6 cellular contexts compared by ENCODE assay signal in genomic region chr15:40323953-40324937, GRCh38. TPM values are rescaled to one million over a fixed set of nuclear protein-coding genes. Genes with fewer than 3 reads are reported as not detected.
A peak's percentile ranks its signal among the peaks of the same experiment; 100 is the strongest.
DNase-seq lines count a peak whose midpoint lies in the region; ATAC-seq and TF ChIP-seq lines count a peak whose summit lies in the region.

No MANE protein-coding gene starts in this region.

- H3K4me3 Mint-ChIP-seq in progenitor cell of endocrine pancreas (ENCODE audit: low read depth) = peak overlapping the region; percentile 68

- ATAC-seq in GM19035 (IDR thresholded peaks at IDR 0.05; ENCODE audit: unreplicated experiment) (peak; percentile 20), foreskin keratinocyte (no peak)

- H3K27me3 ChIP-seq in HUES64 (ENCODE audit: insufficient read depth, low read length) (peaks cover 30% of the 10 kb centered on the region), foreskin keratinocyte (no peaks in the 10 kb centered on the region)

- no peak overlapping the region for H3K27ac ChIP-seq in HUES64 (ENCODE audit: low read depth, low read length)
- H3K27ac ChIP-seq in foreskin keratinocyte = no peak overlapping the region

- DNase-seq in dermis blood vessel endothelial cell = peak; percentile 48
- DNase-seq in progenitor cell of endocrine pancreas (ENCODE audit: low spot score, unreplicated experiment) = no peak
- DNase-seq in SW 1271 (lab: John Stamatoyannopoulos, UW) = no peak
- DNase-seq in foreskin keratinocyte = no peak

- H3K9me3 Mint-ChIP-seq in progenitor cell of endocrine pancreas (ENCODE audit: low read depth) = peaks cover 4% of the 10 kb centered on the region

- no peaks in the 10 kb centered on the region for H3K4me1 Mint-ChIP-seq in progenitor cell of endocrine pancreas (ENCODE audit: low read depth)

- WGBS in HUES64 = under 1% methylated on average over 101 of the region's 101 CpGs

- H3K36me3 ChIP-seq in HUES64 (ENCODE audit: insufficient read depth, low read length) = no peaks in the 10 kb centered on the region

- H3K27me3 Mint-ChIP-seq in progenitor cell of endocrine pancreas = peaks cover 67% of the 10 kb centered on the region

- peak overlapping the region; percentile 63 for H3K4me3 ChIP-seq in HUES64 (ENCODE audit: low read length)

- TF ChIP-seq CTCF in progenitor cell of endocrine pancreas (IDR thresholded peaks at IDR 0.05; ENCODE audit: unreplicated experiment) (no peak), foreskin keratinocyte (conservative IDR thresholded peaks at IDR 0.05) (no peak)

- H3K4me1 ChIP-seq in HUES64 (ENCODE audit: insufficient read depth, low read length) (peaks cover 51% of the 10 kb centered on the region), foreskin keratinocyte (peaks cover 14% of the 10 kb centered on the region)

- peaks cover 4% of the 10 kb centered on the region for H3K36me3 Mint-ChIP-seq in progenitor cell of endocrine pancreas (ENCODE audit: insufficient read depth)

- H3K9me3 ChIP-seq in HUES64 (ENCODE audit: insufficient read depth, low read depth, low read length) = no peaks in the 10 kb centered on the region

- H3K27ac Mint-ChIP-seq in progenitor cell of endocrine pancreas = no peak overlapping the region

- H3K9ac ChIP-seq in HUES64 (ENCODE audit: low read depth, low read length) = peak overlapping the region; percentile 51

RNA-seq across cellular contexts. Expression of gene INAFM2, which starts 0.8 kb away (rescaled TPM):
- 18.2 TPM for polyA plus RNA-seq in HUES64 (2013, experiment 1 of 2)
- polyA plus RNA-seq in HUES64 (2013, experiment 2 of 2) = 20.2 TPM
- 14.9 and 20.3 TPM in 2 replicates for total RNA-seq in dermis blood vessel endothelial cell
- total RNA-seq in progenitor cell of endocrine pancreas = 12.9 and 14.9 TPM in 2 replicates
- total RNA-seq in foreskin keratinocyte = 15.0 and 17.8 TPM in 2 replicates
- 16.2 and 19.1 TPM in 2 replicates for polyA plus RNA-seq in foreskin keratinocyte

RNA-seq across cellular contexts. Expression of gene CCDC9B, which starts 16.5 kb away (rescaled TPM):
- 0.80 TPM for polyA plus RNA-seq in HUES64 (2013, experiment 1 of 2)
- 0.13 TPM for polyA plus RNA-seq in HUES64 (2013, experiment 2 of 2)
- 10.0 and 21.9 TPM in 2 replicates for total RNA-seq in dermis blood vessel endothelial cell
- 0.07 and 0.11 TPM in 2 replicates for total RNA-seq in progenitor cell of endocrine pancreas
- 48.7 and 61.7 TPM in 2 replicates for total RNA-seq in foreskin keratinocyte
- polyA plus RNA-seq in foreskin keratinocyte = 21.3 and 25.0 TPM in 2 replicates

RNA-seq across cellular contexts. Expression of gene PLCB2, which starts 16.5 kb away (rescaled TPM):
- polyA plus RNA-seq in HUES64 (2013, experiment 1 of 2) = 7.3 TPM
- polyA plus RNA-seq in HUES64 (2013, experiment 2 of 2) = 11.2 TPM
- total RNA-seq in dermis blood vessel endothelial cell (under 0.01 and 0.05 TPM in 2 replicates), progenitor cell of endocrine pancreas (2.5 and 2.8 TPM in 2 replicates), foreskin keratinocyte (1.5 and 1.7 TPM in 2 replicates)
- 1.6 and 2.2 TPM in 2 replicates for polyA plus RNA-seq in foreskin keratinocyte

RNA-seq across cellular contexts. Expression of gene PHGR1, which starts 26.6 kb away (rescaled TPM):
- polyA plus RNA-seq in HUES64 (2013, experiment 1 of 2) = not detected
- not detected for polyA plus RNA-seq in HUES64 (2013, experiment 2 of 2)
- total RNA-seq in dermis blood vessel endothelial cell = not detected in 2 replicates
- 0.79 TPM in 1 of 2 replicates, not detected in the other for total RNA-seq in progenitor cell of endocrine pancreas
- not detected in 2 replicates for total RNA-seq in foreskin keratinocyte
- not detected in 2 replicates for polyA plus RNA-seq in foreskin keratinocyte

RNA-seq across cellular contexts. Expression of gene DISP2, which starts 33.8 kb away (rescaled TPM):
- polyA plus RNA-seq in HUES64 (2013, experiment 1 of 2) = 0.45 TPM
- 0.89 TPM for polyA plus RNA-seq in HUES64 (2013, experiment 2 of 2)
- 0.09 and 0.17 TPM in 2 replicates for total RNA-seq in dermis blood vessel endothelial cell
- 1.0 and 3.2 TPM in 2 replicates for total RNA-seq in progenitor cell of endocrine pancreas
- 0.65 and 1.5 TPM in 2 replicates for total RNA-seq in foreskin keratinocyte
- polyA plus RNA-seq in foreskin keratinocyte = 1.9 and 6.6 TPM in 2 replicates
